15 cellular contexts compared by ENCODE assay signal in genomic region chr14:102736956-102737355, GRCh38.
"Had no signal": no experiment of that assay in that cellular context is flagged by ENCODE, and none has a peak within 500 bp of the region (broad histone marks: within the 10 kb centered on the region; RNA-seq: fewer than 3 reads in every experiment).

No MANE protein-coding gene starts in this region.

- H3K4me1 Mint-ChIP-seq: central memory CD8-positive, alpha-beta T cell; natural killer cell had no signal

- H3K9me3 Mint-ChIP-seq: central memory CD8-positive, alpha-beta T cell; effector memory CD8-positive, alpha-beta T cell; type B pancreatic cell had no signal

- H3K27me3 Mint-ChIP-seq: central memory CD8-positive, alpha-beta T cell; effector memory CD8-positive, alpha-beta T cell; type B pancreatic cell had no signal

- H3K4me3 ChIP-seq: hepatocyte, mucosa of descending colon, neural progenitor cell, right atrium auricular region, sigmoid colon, skin epidermis had no signal

- DNase-seq: effector memory CD8-positive, alpha-beta T cell; foreskin melanocyte; left colon; mucosa of descending colon; natural killer cell; occipital lobe; sigmoid colon; stimulated activated CD4-positive, alpha-beta T cell treated with anti-CD3 and anti-CD28 coated beads, Interleukin-12 subunit alpha, Interleukin-12 subunit beta, amount 100 ng/mL, for 4 hours; stimulated activated naive CD4-positive, alpha-beta T cell treated with Interleukin-2 at 50 U/mL for 16 hours had no signal

- H3K27me3 ChIP-seq: hepatocyte, neural progenitor cell, right atrium auricular region, sigmoid colon had no signal

- H3K9ac ChIP-seq: neural progenitor cell had no signal

- H3K4me1 ChIP-seq: neural progenitor cell, right atrium auricular region, sigmoid colon had no signal

- H3K27ac ChIP-seq: hepatocyte, neural progenitor cell, right atrium auricular region, sigmoid colon, skin epidermis had no signal

- H3K36me3 ChIP-seq: neural progenitor cell, right atrium auricular region had no signal

- H3K4me3 Mint-ChIP-seq: central memory CD8-positive, alpha-beta T cell; effector memory CD8-positive, alpha-beta T cell; natural killer cell; neural progenitor cell; type B pancreatic cell had no signal

- H3K27ac Mint-ChIP-seq: effector memory CD8-positive, alpha-beta T cell; natural killer cell; neural progenitor cell; type B pancreatic cell had no signal

- H3K36me3 Mint-ChIP-seq: natural killer cell had no signal
